In the genomic region with DNA sequence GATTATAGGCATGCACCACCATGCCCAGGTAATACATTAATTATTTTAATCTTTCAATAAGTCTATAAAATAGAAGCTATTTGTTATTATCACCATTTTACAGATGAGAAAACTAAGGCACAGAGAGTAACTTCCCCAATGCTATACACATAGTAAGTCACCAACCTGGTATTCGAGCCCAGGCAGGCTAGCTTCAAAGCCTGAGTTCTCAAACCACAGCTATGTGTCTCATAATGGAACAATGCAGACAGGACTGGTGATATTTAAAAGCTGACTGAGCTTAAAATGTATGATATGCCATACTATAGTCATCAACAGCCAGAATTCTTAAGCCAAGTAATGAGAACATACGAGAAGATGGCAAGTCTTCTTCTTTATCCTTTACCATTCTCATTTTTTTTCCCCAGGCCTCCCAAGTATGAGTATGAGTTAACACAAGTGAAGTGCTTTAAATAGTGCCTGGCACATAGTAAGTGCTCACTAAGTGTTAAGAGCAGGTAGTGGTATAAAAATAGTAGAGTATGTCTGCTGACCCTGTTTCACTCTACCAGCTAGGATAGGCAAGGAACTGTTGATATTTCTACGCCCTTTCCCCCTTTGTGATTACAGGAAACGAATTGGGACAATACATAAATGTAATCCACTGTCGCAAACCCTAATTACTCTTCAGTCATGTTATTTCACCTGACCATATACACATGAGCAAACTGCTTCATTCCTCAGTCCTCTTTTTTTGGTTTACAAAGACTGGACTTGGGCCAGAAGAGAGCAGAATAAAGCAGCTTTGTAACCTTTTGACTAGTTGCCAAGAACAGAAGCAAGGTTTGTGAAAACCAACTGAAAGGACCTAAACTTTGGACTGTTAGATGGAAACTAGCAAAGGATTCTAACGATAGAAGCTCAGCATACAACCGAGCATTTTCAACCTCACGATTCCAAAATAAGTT, we compare ENCODE assay signal across 13 cellular contexts. TPM values are rescaled to one million over a fixed set of nuclear protein-coding genes. Genes with fewer than 3 reads are reported as not detected.
A peak's percentile ranks its signal among the peaks of the same experiment; 100 is the strongest.
DNase-seq lines count a peak whose midpoint lies in the region; ATAC-seq, FAIRE-seq and TF ChIP-seq lines count a peak whose summit lies in the region.
"Had no signal": no experiment of that assay in that cellular context is flagged by ENCODE, and none has a peak within 500 bp of the region (broad histone marks: within the 10 kb centered on the region; RNA-seq: fewer than 3 reads in every experiment).

No MANE protein-coding gene starts in this region.

- peaks cover 85% of the 10 kb centered on the region for H3K79me2 ChIP-seq in astrocyte (ENCODE audit: insufficient read depth, low read length)
- H3K79me2 ChIP-seq in neural progenitor cell (ENCODE audit: low read depth), result peaks cover 96% of the 10 kb centered on the region

- H3K36me3 Mint-ChIP-seq in HFFc6 (ENCODE audit: low read depth) (peaks cover 5% of the 10 kb centered on the region; the same call in 1 of the 2 replicates), astrocyte (ENCODE audit: low read depth, unreplicated experiment) (no peaks in the 10 kb centered on the region), neural progenitor cell (peaks cover 1% of the 10 kb centered on the region)

- H3K4me2 ChIP-seq in astrocyte (ENCODE audit: low read length) (peak overlapping the region; percentile 64), neural progenitor cell (no peak overlapping the region)

- H3K4me3 Mint-ChIP-seq in HFFc6 (no peak overlapping the region), astrocyte (ENCODE audit: unreplicated experiment) (no peak overlapping the region), neural progenitor cell (no peak overlapping the region)
- H3K4me3 Mint-ChIP-seq: immature natural killer cell had no signal

- TF ChIP-seq CTCF in HFFc6 (IDR thresholded peaks at IDR 0.05), result no peak
- no peak for TF ChIP-seq CTCF in astrocyte (IDR thresholded peaks at IDR 0.05; ENCODE audit: insufficient read depth, low read depth, low read length)
- TF ChIP-seq CTCF in left ventricle myocardium inferior (IDR thresholded peaks at IDR 0.05; ENCODE audit: borderline replicate concordance), result no peak
- TF ChIP-seq CTCF in neural progenitor cell (IDR thresholded peaks at IDR 0.05), result no peak

- intact Hi-C loops in left ventricle myocardium inferior (cut with micrococcal nuclease), result no loop called here

- DNase-seq in HFFc6 (peak; percentile 89), astrocyte (ENCODE audit: low read depth) (peak; percentile 93), left ventricle myocardium inferior (no peak), neural progenitor cell (ENCODE audit: low spot score) (no peak)
- DNase-seq in stimulated activated CD4-positive, alpha-beta T cell treated with anti-CD3 and anti-CD28 coated beads, Interleukin-12 subunit alpha, Interleukin-12 subunit beta, amount 100 ng/mL, for 4 hours, result no peak
- DNase-seq: cerebellar nuclear complex; DMS79 treated with DMSO at 0.1 percent for 48 hours; immature natural killer cell; SIG-M5; stimulated activated naive CD4-positive, alpha-beta T cell had no signal

- peaks cover 54% of the 10 kb centered on the region for H3K4me1 Mint-ChIP-seq in HFFc6 (ENCODE audit: low read depth)
- peaks cover 31% of the 10 kb centered on the region for H3K4me1 Mint-ChIP-seq in astrocyte (ENCODE audit: low read depth, unreplicated experiment)
- no peaks in the 10 kb centered on the region for H3K4me1 Mint-ChIP-seq in neural progenitor cell

- no peaks in the 10 kb centered on the region for H3F3A ChIP-seq in neural progenitor cell (ENCODE audit: low read depth)

- H3K9ac ChIP-seq in astrocyte (ENCODE audit: low read length) (peak overlapping the region; percentile 56), skeletal muscle tissue (ENCODE audit: low read depth in 1 of 3, low read length in 3 of 3) (no peak overlapping the region), neural progenitor cell (no peak overlapping the region)

- H3K9me3 ChIP-seq in astrocyte (ENCODE audit: insufficient read depth, low read depth, low read length), result no peaks in the 10 kb centered on the region
- no peaks in the 10 kb centered on the region for H3K9me3 ChIP-seq in left ventricle myocardium inferior (replicated peaks)
- no peaks in the 10 kb centered on the region for H3K9me3 ChIP-seq in skeletal muscle tissue (ENCODE audit: control insufficient read depth in 3 of 3, low read length in 3 of 3)
- no peaks in the 10 kb centered on the region for H3K9me3 ChIP-seq in neural progenitor cell (ENCODE audit: low read depth)

- peak; percentile 45 for FAIRE-seq in astrocyte (lab: Jason Lieb, UNC)

- H3K27ac Mint-ChIP-seq in HFFc6, result peak overlapping the region; percentile 42
- peak overlapping the region; percentile 89 for H3K27ac Mint-ChIP-seq in astrocyte (ENCODE audit: unreplicated experiment)
- no peak overlapping the region for H3K27ac Mint-ChIP-seq in neural progenitor cell

- H3K27me3 Mint-ChIP-seq in HFFc6 (ENCODE audit: insufficient read depth), result no peaks in the 10 kb centered on the region
- H3K27me3 Mint-ChIP-seq in astrocyte (ENCODE audit: low read depth, unreplicated experiment), result no peaks in the 10 kb centered on the region
- no peaks in the 10 kb centered on the region for H3K27me3 Mint-ChIP-seq in neural progenitor cell (ENCODE audit: insufficient read depth, low read depth)

- ATAC-seq in GM18867 (IDR thresholded peaks at IDR 0.05; ENCODE audit: unreplicated experiment) (no peak), HG03469 (IDR thresholded peaks at IDR 0.05; ENCODE audit: unreplicated experiment) (no peak)

- H3K9me3 Mint-ChIP-seq in HFFc6 (no peaks in the 10 kb centered on the region), astrocyte (ENCODE audit: unreplicated experiment) (no peaks in the 10 kb centered on the region), neural progenitor cell (no peaks in the 10 kb centered on the region)
- H3K9me3 Mint-ChIP-seq: immature natural killer cell had no signal

- H3K27me3 ChIP-seq in astrocyte (ENCODE audit: insufficient read depth, low read length), result no peaks in the 10 kb centered on the region
- H3K27me3 ChIP-seq in left ventricle myocardium inferior (ENCODE audit: low read depth), result no peaks in the 10 kb centered on the region
- H3K27me3 ChIP-seq in skeletal muscle tissue (ENCODE audit: control insufficient read depth in 3 of 3, insufficient read depth in 3 of 3, low read length in 3 of 3), result no peaks in the 10 kb centered on the region
- H3K27me3 ChIP-seq in neural progenitor cell, result no peaks in the 10 kb centered on the region

- peaks cover 2% of the 10 kb centered on the region for H3K36me3 ChIP-seq in astrocyte (ENCODE audit: insufficient read depth, low read length)
- peaks cover 12% of the 10 kb centered on the region for H3K36me3 ChIP-seq in left ventricle myocardium inferior
- peaks cover 0 to 2% (median 0%) of the 10 kb centered on the region in 3 donors for H3K36me3 ChIP-seq in skeletal muscle tissue (ENCODE audit: control insufficient read depth in 3 of 3, insufficient read depth in 3 of 3, low read length in 3 of 3)
- no peaks in the 10 kb centered on the region for H3K36me3 ChIP-seq in neural progenitor cell

- peaks cover 22% of the 10 kb centered on the region for H4K20me1 ChIP-seq in astrocyte (ENCODE audit: insufficient read depth, low read length)
- H4K20me1 ChIP-seq in neural progenitor cell (ENCODE audit: low read depth), result peaks cover 35% of the 10 kb centered on the region

- H3K4me3 ChIP-seq in astrocyte (ENCODE audit: insufficient read depth, low read depth, low read length), result no peak overlapping the region
- H3K4me3 ChIP-seq in left ventricle myocardium inferior, result no peak overlapping the region
- no peak overlapping the region for H3K4me3 ChIP-seq in skeletal muscle tissue (ENCODE audit: low read length in 3 of 3)
- H3K4me3 ChIP-seq in neural progenitor cell, result no peak overlapping the region

- H2AFZ ChIP-seq in astrocyte (ENCODE audit: low read depth, low read length) (no peak overlapping the region), neural progenitor cell (replicated peaks) (no peak overlapping the region)

- H3K27ac ChIP-seq in astrocyte (ENCODE audit: low read depth, low read length), result peak overlapping the region; percentile 79
- peak overlapping the region; percentile 78 for H3K27ac ChIP-seq in left ventricle myocardium inferior (replicated peaks)
- H3K27ac ChIP-seq in skeletal muscle tissue (ENCODE audit: low read depth, low read length), result peak overlapping the region; percentile 28
- no peak overlapping the region for H3K27ac ChIP-seq in neural progenitor cell

- H3K4me1 ChIP-seq in astrocyte (ENCODE audit: insufficient read depth, low read length), result peaks cover 16% of the 10 kb centered on the region
- H3K4me1 ChIP-seq in left ventricle myocardium inferior, result peaks cover 79% of the 10 kb centered on the region
- peaks cover 11 to 15% (median 11%) of the 10 kb centered on the region in 3 donors for H3K4me1 ChIP-seq in skeletal muscle tissue (ENCODE audit: control insufficient read depth in 3 of 3, insufficient read depth in 3 of 3, low read length in 3 of 3)
- no peaks in the 10 kb centered on the region for H3K4me1 ChIP-seq in neural progenitor cell

RNA-seq across cellular contexts. Expression of a gene that starts 9.5 kb away (rescaled TPM):
- 10 to 100 TPM; 24.2 to 31.3 (median 27.8) TPM for total RNA-seq in HFFc6 (2021; fragmentation: NEBNext Ultra II Directional; extraction: Animal tissue kit (Norgen Biotek cat#: 25700))
- total RNA-seq in astrocyte (22.1 and 23.7 TPM in 2 replicates), left ventricle myocardium inferior (16.9 TPM), skeletal muscle tissue (9.9 TPM), neural progenitor cell (ENCODE audit: low replicate concordance) (32.9 and 33.5 TPM in 2 replicates)

Comparison
In these comparisons a context has a peak if more than half of its experiments do, and no peak if none do; other contexts are left out.
1. DNase-seq: peak in HFFc6 (single experiment) and astrocyte (single experiment); none in left ventricle myocardium inferior (single experiment), neural progenitor cell (single experiment) and stimulated activated CD4-positive, alpha-beta T cell treated with anti-CD3 and anti-CD28 coated beads, Interleukin-12 subunit alpha, Interleukin-12 subunit beta, amount 100 ng/mL, for 4 hours (single experiment).